ENCODE assay signal across 8 cellular contexts in the genomic region with DNA sequence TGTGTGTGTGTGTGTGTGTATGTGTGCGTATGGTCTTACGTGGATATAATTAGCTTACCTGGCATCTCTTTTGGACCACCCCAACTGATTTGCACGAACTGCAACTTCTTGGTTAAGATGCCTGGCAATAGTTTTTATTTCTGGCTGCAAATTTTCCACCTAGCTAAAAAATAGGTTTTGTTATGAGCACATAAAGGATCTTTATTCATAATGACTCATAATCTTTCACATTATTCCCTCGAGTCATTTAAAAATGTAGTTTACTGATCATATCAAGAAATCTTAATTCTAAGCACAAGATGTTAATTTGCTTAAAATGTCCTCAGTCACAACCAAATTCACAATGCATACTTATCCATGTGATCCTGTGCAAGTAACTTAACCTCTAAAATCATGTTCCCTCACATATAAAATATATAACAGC. TPM values are rescaled to one million over a fixed set of nuclear protein-coding genes. Genes with fewer than 3 reads are reported as not detected.
DNase-seq lines count a peak whose midpoint lies in the region; ATAC-seq, FAIRE-seq and TF ChIP-seq lines count a peak whose summit lies in the region.

No MANE protein-coding gene starts in this region.

- no peaks in the 10 kb centered on the region for H3K9me3 ChIP-seq in HepG2 (ENCODE audit: low read length)
- H3K9me3 ChIP-seq in testis: no peaks in the 10 kb centered on the region

- H3K36me3 ChIP-seq in HepG2 (replicated peaks in 1 of 2; ENCODE audit: control insufficient read depth in 1 of 2, insufficient read depth in 2 of 2, low read length in 2 of 2) (peaks cover 0 to 1% of the 10 kb centered on the region in 2 experiments; a peak in 1 of 5 replicates), testis (ENCODE audit: low read depth, missing control alignments) (no peaks in the 10 kb centered on the region)

- H3K27me3 ChIP-seq in HepG2 (ENCODE audit: control insufficient read depth in 1 of 2, insufficient read depth in 2 of 2, low read length in 2 of 2): no peaks in the 10 kb centered on the region; a peak in 1 of 5 replicates
- H3K27me3 ChIP-seq in testis: no peaks in the 10 kb centered on the region

- peak overlapping the region; percentile 91 for H3K9ac ChIP-seq in HepG2 (ENCODE audit: insufficient read depth, low read depth, low read length)

- peak; percentile 20 for DNase-seq in stimulated activated CD4-positive, alpha-beta T cell treated with anti-CD3 and anti-CD28 coated beads, Interleukin-12 subunit alpha, Interleukin-12 subunit beta, amount 100 ng/mL, for 4 hours
- no peak for DNase-seq in stimulated activated CD4-positive, alpha-beta T cell treated with anti-CD3 and anti-CD28 coated beads, Interleukin-2, amount 100 ng/mL, for 48 hours
- DNase-seq in amniotic epithelial cell (ENCODE audit: low read depth) (peak; percentile 20), HepG2 (ENCODE audit: low spot score) (no peak), testis (no peak), DMS153 (lab: John Stamatoyannopoulos, UW) (no peak), lower leg skin (ENCODE audit: low spot score in 2 of 2) (no peak)

- H4K20me1 ChIP-seq in HepG2 (ENCODE audit: insufficient read depth, low read length): no peaks in the 10 kb centered on the region

- TF ChIP-seq POLR2A in HepG2 (IDR thresholded peaks at IDR 0.05; ENCODE audit: insufficient read depth in 1 of 2, low read depth in 2 of 2, low read length in 2 of 2): no peak
- no peak for TF ChIP-seq POLR2A in testis (IDR thresholded peaks at IDR 0.05)
- TF ChIP-seq POLR2A in lower leg skin (IDR thresholded peaks at IDR 0.05): no peak

- POLR2A ChIA-PET in HepG2 (lab: Yijun Ruan, JAX): no interaction called here

- TF ChIP-seq CTCF in HepG2 (CRISPR knock-in tag; IDR thresholded peaks at IDR 0.05) (no peak), testis (IDR thresholded peaks at IDR 0.05) (no peak), lower leg skin (IDR thresholded peaks at IDR 0.05) (no peak)

- no peak for TF ChIP-seq RAD21 in HepG2 (CRISPR knock-in tag; IDR thresholded peaks at IDR 0.05)

- TF ChIP-seq EP300 in HepG2 (IDR thresholded peaks at IDR 0.05; ENCODE audit: low read depth in 2 of 2, low read length in 2 of 2): no peak
- TF ChIP-seq EP300 in HepG2 (CRISPR knock-in tag; IDR thresholded peaks at IDR 0.05; ENCODE audit: borderline replicate concordance): no peak

- H2AFZ ChIP-seq in HepG2 (ENCODE audit: low read length): peak overlapping the region; percentile 58

- H3K4me3 ChIP-seq in HepG2 (replicated peaks in 1 of 3; ENCODE audit: insufficient read depth in 1 of 3, low read depth in 2 of 3, low read length in 3 of 3): peak overlapping the region; percentile 79 to 83 (median 81); a peak in 5 of 6 replicates
- peak overlapping the region; percentile 91 to 93 for H3K4me3 ChIP-seq in testis
- no peak overlapping the region for H3K4me3 ChIP-seq in lower leg skin (ENCODE audit: low read depth, poor library complexity, severe bottlenecking)

- ATAC-seq in HepG2 (no peak), HG02884 (IDR thresholded peaks at IDR 0.05; ENCODE audit: unreplicated experiment) (no peak)

- WGBS in HepG2 (ENCODE audit: low lambda C conversion rate): 70% methylated on average over 4 of the region's 4 CpGs
- 28 to 37% methylated on average over 4 of the region's 4 CpGs for WGBS in testis, 2 donors
- 20 to 24% methylated on average over 4 of the region's 4 CpGs for WGBS in lower leg skin, 2 donors

- H3K79me2 ChIP-seq in HepG2 (ENCODE audit: insufficient read depth, low read length): peaks cover 16% of the 10 kb centered on the region

- H3K4me1 ChIP-seq in HepG2 (ENCODE audit: insufficient read depth, low read length): peaks cover 23% of the 10 kb centered on the region
- H3K4me1 ChIP-seq in testis: peaks cover 20% of the 10 kb centered on the region

- BruUV-seq in HepG2 (replicated peaks; lab: Mats Ljungman, UMichigan): no TSS peak

- CTCF ChIA-PET in HepG2 (lab: Yijun Ruan, JAX; ENCODE audit: low intra/inter-chr PET ratio, low total read pairs): no interaction called here

- H3K27ac ChIP-seq in HepG2 (ENCODE audit: extremely low read length, insufficient read depth, low read length) (peak overlapping the region; percentile 95), testis (peak overlapping the region; percentile 87 to 89)

- no peak for FAIRE-seq in HepG2 (lab: Jason Lieb, UNC)

- intact Hi-C loops in HepG2 (cut with micrococcal nuclease; ENCODE audit: unreplicated experiment) (loop anchor here (2.0 kb wide), 1 partner anchor 191 kb away; the partner anchor contains the start of gene ANKRD17), testis (cut with DNase I; ENCODE audit: low total_unique reads) (no loop called here), lower leg skin (cut with DNase I; ENCODE audit: low total_unique reads) (no loop called here)

- in situ Hi-C loops in HepG2 (cut with HindIII; ENCODE audit: extremely low pct_ligation_motif_present, low pct_unique_long_range_greater_than_20kb): no loop called here

- peak overlapping the region; percentile 89 for H3K4me2 ChIP-seq in HepG2 (ENCODE audit: low read depth, low read length)

TF ChIP-seq in HepG2, 621 proteins besides CTCF, POLR2A, EP300 and RAD21:
- no peak for TF ChIP-seq ZNF776 (CRISPR knock-in tag; IDR thresholded peaks at IDR 0.05)
- no peak for TF ChIP-seq LCORL (IDR thresholded peaks at IDR 0.05)
- 0 out of 2 replicates have a peak, but pooled peaks have one; percentile 7 for TF ChIP-seq LCORL (CRISPR knock-in tag; IDR thresholded peaks at IDR 0.05)
- TF ChIP-seq, protein P1, sequence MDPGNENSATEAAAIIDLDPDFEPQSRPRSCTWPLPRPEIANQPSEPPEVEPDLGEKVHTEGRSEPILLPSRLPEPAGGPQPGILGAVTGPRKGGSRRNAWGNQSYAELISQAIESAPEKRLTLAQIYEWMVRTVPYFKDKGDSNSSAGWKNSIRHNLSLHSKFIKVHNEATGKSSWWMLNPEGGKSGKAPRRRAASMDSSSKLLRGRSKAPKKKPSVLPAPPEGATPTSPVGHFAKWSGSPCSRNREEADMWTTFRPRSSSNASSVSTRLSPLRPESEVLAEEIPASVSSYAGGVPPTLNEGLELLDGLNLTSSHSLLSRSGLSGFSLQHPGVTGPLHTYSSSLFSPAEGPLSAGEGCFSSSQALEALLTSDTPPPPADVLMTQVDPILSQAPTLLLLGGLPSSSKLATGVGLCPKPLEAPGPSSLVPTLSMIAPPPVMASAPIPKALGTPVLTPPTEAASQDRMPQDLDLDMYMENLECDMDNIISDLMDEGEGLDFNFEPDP (CRISPR knock-in tag; conservative IDR thresholded peaks at IDR 0.05): 0 out of 2 replicates have a peak, but pooled peaks have one; percentile 85

RNA-seq across cellular contexts. Expression of gene COX18, which starts 1.5 kb away (rescaled TPM):
- total RNA-seq in HepG2 (2016; rRNA removed; fragmentation: Illumina TruSeq; extraction: Trizol) (21.3 and 25.3 TPM in 2 replicates), testis (10 to 100 TPM; 32.7 to 38.0 TPM), lower leg skin (10 to 100 TPM; 12.0 to 24.3 (median 21.7) TPM)
- 2.5 and 3.1 TPM in 2 replicates for total RNA-seq in HepG2 (2016; cell fraction: cytosol; rRNA removed; fragmentation: Illumina TruSeq; extraction: Trizol; ENCODE audit: low read depth)
- 20.2 and 26.8 TPM in 2 replicates for total RNA-seq in HepG2 (2016; cell fraction: insoluble cytoplasmic fraction; rRNA removed; fragmentation: Illumina TruSeq; extraction: Trizol)
- total RNA-seq in HepG2 (2016; cell fraction: membrane; rRNA removed; fragmentation: Illumina TruSeq; extraction: Trizol): 12.7 and 12.9 TPM in 2 replicates
- 12.2 and 16.7 TPM in 2 replicates for total RNA-seq in HepG2 (2016; cell fraction: nucleus; rRNA removed; fragmentation: Illumina TruSeq; extraction: Trizol)
- polyA plus RNA-seq in HepG2 (2011; rRNA removed) (8.7 and 9.5 TPM in 2 replicates), testis (ENCODE audit: insufficient read depth, low read depth, low replicate concordance) (16.9 TPM)
- polyA plus RNA-seq in HepG2 (2011; cell fraction: cytosol; rRNA removed): 8.8 and 11.9 TPM in 2 replicates
- 5.7 and 8.2 TPM in 2 replicates for polyA plus RNA-seq in HepG2 (2011; cell fraction: nucleus; rRNA removed)
- polyA plus RNA-seq in HepG2 (2012): 7.1 and 8.2 TPM in 2 replicates
- 2.7 TPM in 2 replicates for polyA plus RNA-seq in HepG2 (2016; cell fraction: cytosol; fragmentation: Illumina TruSeq; extraction: Trizol; ENCODE audit: low read depth)
- 17.2 and 20.1 TPM in 2 replicates for polyA plus RNA-seq in HepG2 (2016; cell fraction: insoluble cytoplasmic fraction; fragmentation: Illumina TruSeq; extraction: Trizol; ENCODE audit: low read depth)
- 6.7 and 7.6 TPM in 2 replicates for polyA plus RNA-seq in HepG2 (2016; cell fraction: membrane; fragmentation: Illumina TruSeq; extraction: Trizol; ENCODE audit: low read depth)
- polyA plus RNA-seq in HepG2 (2016; cell fraction: nucleus; fragmentation: Illumina TruSeq; extraction: Trizol; ENCODE audit: insufficient read depth, low read depth): 18.8 and 21.2 TPM in 2 replicates
- 16.2 and 35.9 TPM in 2 replicates for polyA minus RNA-seq in HepG2 (2011; rRNA and poly(A)+ RNA removed; ENCODE audit: low replicate concordance)
- polyA minus RNA-seq in HepG2 (2011; cell fraction: cytosol; rRNA and poly(A)+ RNA removed): 13.8 and 16.8 TPM in 2 replicates
- 5.5 and 7.3 TPM in 2 replicates for polyA minus RNA-seq in HepG2 (2011; cell fraction: nucleus; rRNA and poly(A)+ RNA removed)

Comparison
In these comparisons a context has a peak if more than half of its experiments do, and no peak if none do; other contexts are left out.
1. DNase-seq: peak in stimulated activated CD4-positive, alpha-beta T cell treated with anti-CD3 and anti-CD28 coated beads, Interleukin-12 subunit alpha, Interleukin-12 subunit beta, amount 100 ng/mL, for 4 hours (single experiment) and amniotic epithelial cell (single experiment); none in stimulated activated CD4-positive, alpha-beta T cell treated with anti-CD3 and anti-CD28 coated beads, Interleukin-2, amount 100 ng/mL, for 48 hours (0 of 2), HepG2 (single experiment), testis (single experiment), DMS153 (single experiment) and lower leg skin (0 of 2).